In genomic region chr2:235937526-235937925, GRCh38 we compare ENCODE assay signal across 23 cellular contexts.
"Had no signal": no experiment of that assay in that cellular context is flagged by ENCODE, and none has a peak within 500 bp of the region (broad histone marks: within the 10 kb centered on the region; RNA-seq: fewer than 3 reads in every experiment).

No MANE protein-coding gene starts in this region.

- H3K27ac ChIP-seq: ovary, psoas muscle, skin epidermis, spleen, thoracic aorta, tibial nerve, upper lobe of left lung had no signal

- H3K36me3 Mint-ChIP-seq: memory B cell; stimulated activated memory B cell treated with anti-CD40 and anti-IgM and Interleukin-4, amounts not matched to agents 10 μg/mL and 1 μg/mL and 100 μg/mL, for 72 hours had no signal

- H3K36me3 ChIP-seq: ovary, thoracic aorta had no signal

- ATAC-seq: effector memory CD8-positive, alpha-beta T cell; naive thymus-derived CD4-positive, alpha-beta T cell; psoas muscle; right cardiac atrium; stimulated activated memory B cell treated with anti-CD40 and anti-IgM and Interleukin-4, amounts not matched to agents 10 μg/mL and 1 μg/mL and 100 μg/mL, for 72 hours; stimulated activated naive CD8-positive, alpha-beta T cell treated with anti-CD3 and anti-CD28 coated beads, Interleukin-15, Interleukin-2, amounts not matched to agents 100 U/mL and 50 U/mL, for 24 hours had no signal

- H3K27ac Mint-ChIP-seq: effector memory CD8-positive, alpha-beta T cell; immature natural killer cell; memory B cell; naive thymus-derived CD4-positive, alpha-beta T cell; nephron; stimulated activated memory B cell treated with anti-CD40 and anti-IgM and Interleukin-4, amounts not matched to agents 10 μg/mL and 1 μg/mL and 100 μg/mL, for 72 hours had no signal

- FAIRE-seq: frontal cortex, urothelium cell line had no signal

- H3K4me1 ChIP-seq: psoas muscle, spleen, tibial nerve had no signal

- H3K4me3 ChIP-seq: lung, ovary, psoas muscle, skin epidermis, spleen, thoracic aorta, tibial nerve, upper lobe of left lung had no signal

- DNase-seq: cortex of kidney; effector memory CD8-positive, alpha-beta T cell; hypothalamus; immature natural killer cell; midbrain; naive thymus-derived CD4-positive, alpha-beta T cell; nucleus accumbens; ovary; psoas muscle; right cardiac atrium; spleen; stimulated activated CD4-positive, alpha-beta T cell treated with anti-CD3 and anti-CD28 coated beads, Interleukin-4, amount 100 ng/mL, for 4 hours; stimulated activated naive CD8-positive, alpha-beta T cell treated with anti-CD3 and anti-CD28 coated beads, Interleukin-15, Interleukin-2, amounts not matched to agents 100 U/mL and 50 U/mL, for 24 hours; upper lobe of left lung had no signal

- H3K27me3 ChIP-seq: ovary, spleen, tibial nerve, upper lobe of left lung had no signal

- H3K4me3 Mint-ChIP-seq: effector memory CD8-positive, alpha-beta T cell; immature natural killer cell; memory B cell; naive thymus-derived CD4-positive, alpha-beta T cell; nephron; stimulated activated memory B cell treated with anti-CD40 and anti-IgM and Interleukin-4, amounts not matched to agents 10 μg/mL and 1 μg/mL and 100 μg/mL, for 72 hours had no signal

- H3K27me3 Mint-ChIP-seq: effector memory CD8-positive, alpha-beta T cell had no signal

- H3K4me1 Mint-ChIP-seq: memory B cell; naive thymus-derived CD4-positive, alpha-beta T cell; stimulated activated memory B cell treated with anti-CD40 and anti-IgM and Interleukin-4, amounts not matched to agents 10 μg/mL and 1 μg/mL and 100 μg/mL, for 72 hours had no signal

- H3K9me3 ChIP-seq: ovary, psoas muscle, thoracic aorta had no signal

- H3K9me3 Mint-ChIP-seq: nephron had no signal
